ENCODE assay signal across 3 cellular contexts in genomic region chr2:105007367-105007766, GRCh38.
A peak's percentile ranks its signal among the peaks of the same experiment; 100 is the strongest.
TF ChIP-seq lines count a peak whose summit lies in the region.

No MANE protein-coding gene starts in this region.

TF ChIP-seq in HepG2, 621 proteins besides CTCF, POLR2A, EP300 and RAD21:
- TF ChIP-seq, protein P1, sequence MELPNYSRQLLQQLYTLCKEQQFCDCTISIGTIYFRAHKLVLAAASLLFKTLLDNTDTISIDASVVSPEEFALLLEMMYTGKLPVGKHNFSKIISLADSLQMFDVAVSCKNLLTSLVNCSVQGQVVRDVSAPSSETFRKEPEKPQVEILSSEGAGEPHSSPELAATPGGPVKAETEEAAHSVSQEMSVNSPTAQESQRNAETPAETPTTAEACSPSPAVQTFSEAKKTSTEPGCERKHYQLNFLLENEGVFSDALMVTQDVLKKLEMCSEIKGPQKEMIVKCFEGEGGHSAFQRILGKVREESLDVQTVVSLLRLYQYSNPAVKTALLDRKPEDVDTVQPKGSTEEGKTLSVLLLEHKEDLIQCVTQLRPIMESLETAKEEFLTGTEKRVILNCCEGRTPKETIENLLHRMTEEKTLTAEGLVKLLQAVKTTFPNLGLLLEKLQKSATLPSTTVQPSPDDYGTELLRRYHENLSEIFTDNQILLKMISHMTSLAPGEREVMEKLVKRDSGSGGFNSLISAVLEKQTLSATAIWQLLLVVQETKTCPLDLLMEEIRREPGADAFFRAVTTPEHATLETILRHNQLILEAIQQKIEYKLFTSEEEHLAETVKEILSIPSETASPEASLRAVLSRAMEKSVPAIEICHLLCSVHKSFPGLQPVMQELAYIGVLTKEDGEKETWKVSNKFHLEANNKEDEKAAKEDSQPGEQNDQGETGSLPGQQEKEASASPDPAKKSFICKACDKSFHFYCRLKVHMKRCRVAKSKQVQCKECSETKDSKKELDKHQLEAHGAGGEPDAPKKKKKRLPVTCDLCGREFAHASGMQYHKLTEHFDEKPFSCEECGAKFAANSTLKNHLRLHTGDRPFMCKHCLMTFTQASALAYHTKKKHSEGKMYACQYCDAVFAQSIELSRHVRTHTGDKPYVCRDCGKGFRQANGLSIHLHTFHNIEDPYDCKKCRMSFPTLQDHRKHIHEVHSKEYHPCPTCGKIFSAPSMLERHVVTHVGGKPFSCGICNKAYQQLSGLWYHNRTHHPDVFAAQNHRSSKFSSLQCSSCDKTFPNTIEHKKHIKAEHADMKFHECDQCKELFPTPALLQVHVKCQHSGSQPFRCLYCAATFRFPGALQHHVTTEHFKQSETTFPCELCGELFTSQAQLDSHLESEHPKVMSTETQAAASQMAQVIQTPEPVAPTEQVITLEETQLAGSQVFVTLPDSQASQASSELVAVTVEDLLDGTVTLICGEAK (IDR thresholded peaks at IDR 0.05): peak; percentile 97
- TF ChIP-seq, protein P1 (CRISPR knock-in tag; IDR thresholded peaks at IDR 0.05): no peak
- TF ChIP-seq HOXA3 (CRISPR knock-in tag; IDR thresholded peaks at IDR 0.05): no peak

TF ChIP-seq in GM12878, 131 proteins besides CTCF, POLR2A, EP300 and RAD21:
- TF ChIP-seq HDAC2 (IDR thresholded peaks at IDR 0.05) (no peak), ATF7 (IDR thresholded peaks at IDR 0.05; ENCODE audit: low read depth) (no peak), NBN (IDR thresholded peaks at IDR 0.05) (no peak)
- TF ChIP-seq, protein P1 (IDR thresholded peaks at IDR 0.05; ENCODE audit: borderline replicate concordance): peak; percentile 23; the same call in 1 of the 2 replicates
- TF ChIP-seq, protein P2, sequence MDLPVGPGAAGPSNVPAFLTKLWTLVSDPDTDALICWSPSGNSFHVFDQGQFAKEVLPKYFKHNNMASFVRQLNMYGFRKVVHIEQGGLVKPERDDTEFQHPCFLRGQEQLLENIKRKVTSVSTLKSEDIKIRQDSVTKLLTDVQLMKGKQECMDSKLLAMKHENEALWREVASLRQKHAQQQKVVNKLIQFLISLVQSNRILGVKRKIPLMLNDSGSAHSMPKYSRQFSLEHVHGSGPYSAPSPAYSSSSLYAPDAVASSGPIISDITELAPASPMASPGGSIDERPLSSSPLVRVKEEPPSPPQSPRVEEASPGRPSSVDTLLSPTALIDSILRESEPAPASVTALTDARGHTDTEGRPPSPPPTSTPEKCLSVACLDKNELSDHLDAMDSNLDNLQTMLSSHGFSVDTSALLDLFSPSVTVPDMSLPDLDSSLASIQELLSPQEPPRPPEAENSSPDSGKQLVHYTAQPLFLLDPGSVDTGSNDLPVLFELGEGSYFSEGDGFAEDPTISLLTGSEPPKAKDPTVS (IDR thresholded peaks at IDR 0.05; ENCODE audit: low read depth, low read length): no peak
TF ChIP-seq in GM12878: peak in this region for 1.

TF ChIP-seq in endothelial cell of umbilical vein, 7 proteins besides CTCF, POLR2A, EP300 and RAD21:
- TF ChIP-seq FOS (IDR thresholded peaks at IDR 0.05; ENCODE audit: borderline replicate concordance, insufficient read depth, low read length): no peak
- TF ChIP-seq POLR2AphosphoS5 (IDR thresholded peaks at IDR 0.05; ENCODE audit: insufficient read depth, low read depth, low read length): no peak
- no peak for TF ChIP-seq EZH2 (IDR thresholded peaks at IDR 0.05; ENCODE audit: borderline replicate concordance, low read depth, low read length, severe bottlenecking)
- no peak for TF ChIP-seq GATA2 (IDR thresholded peaks at IDR 0.05; ENCODE audit: insufficient read depth, insufficient read length, low read depth, low read length)
